In genomic region chr11:57082125-57082524, GRCh38 we compare ENCODE assay signal across 23 cellular contexts.
"Had no signal": no experiment of that assay in that cellular context is flagged by ENCODE, and none has a peak within 500 bp of the region (broad histone marks: within the 10 kb centered on the region; RNA-seq: fewer than 3 reads in every experiment).

No MANE protein-coding gene starts in this region.

- H3K9ac ChIP-seq: KMS-11, SK-N-SH had no signal

- H3K4me1 ChIP-seq: Peyer's patch had no signal

- H3K27ac Mint-ChIP-seq: T-cell; T-helper 1 cell treated with Interleukin-12 subunit alpha and Interleukin-12 subunit beta and Interleukin-4 antibody, amounts not matched to agents 30 μg/mL and 1 μg/mL, for 36 hours had no signal

- H3K4me2 ChIP-seq: KMS-11, PC-9, SK-N-SH had no signal

- H3K4me3 ChIP-seq: PC-9, Peyer's patch had no signal

- H3K27me3 ChIP-seq: Peyer's patch had no signal

- H3K9me3 ChIP-seq: Peyer's patch, SK-N-SH had no signal

- H3K36me3 ChIP-seq: Peyer's patch had no signal

- H3K4me1 Mint-ChIP-seq: T-cell had no signal

- DNase-seq: IMR-90, NCI-H1092, NCI-H1105 treated with DMSO at 0.1 percent for 48 hours, NCI-H1417 treated with DMSO at 0.1 percent for 48 hours, NCI-H146, NCI-H1694 treated with DMSO at 0.1 percent for 48 hours, NCI-H1930, NCI-H2081, NCI-H2107, NCI-H2227 treated with DMSO at 0.1 percent for 48 hours, NCI-H524, NCI-H69, NCI-H774, OCI-M1, PC-9, Peyer's patch, SK-N-SH, SW 1271, T-cell had no signal

- ATAC-seq: HepG2, Right ventricle myocardium inferior, T-cell had no signal

- H3K4me3 Mint-ChIP-seq: T-cell; T-helper 1 cell treated with Interleukin-12 subunit alpha and Interleukin-12 subunit beta and Interleukin-4 antibody, amounts not matched to agents 30 μg/mL and 1 μg/mL, for 36 hours had no signal

- H2AFZ ChIP-seq: PC-9 had no signal

- FAIRE-seq: HepG2 had no signal

- H3K36me3 Mint-ChIP-seq: T-cell had no signal

- H3K27ac ChIP-seq: KMS-11, PC-9, Peyer's patch had no signal

- H3K9me3 Mint-ChIP-seq: T-helper 1 cell treated with Interleukin-12 subunit alpha and Interleukin-12 subunit beta and Interleukin-4 antibody, amounts not matched to agents 30 μg/mL and 1 μg/mL, for 36 hours had no signal
